In genomic region chr19:10836478-10837325, GRCh38 we compare ENCODE assay signal across 1 cellular context.
TF ChIP-seq lines count a peak whose summit lies in the region.

No MANE protein-coding gene starts in this region.

TF ChIP-seq in K562, 482 proteins besides CTCF, POLR2A, EP300 and RAD21 (continues in another document):
- TF ChIP-seq DPF2 (IDR thresholded peaks at IDR 0.05) (peak; percentile 13; the same call in 1 of the 2 replicates), ZNF766 (CRISPR knock-in tag; conservative IDR thresholded peaks at IDR 0.05) (peak; percentile 94), MAFG (tag; conservative IDR thresholded peaks at IDR 0.05) (no peak), ZBTB12 (CRISPR knock-in tag; IDR thresholded peaks at IDR 0.05) (peak; percentile 73), TAF1 (IDR thresholded peaks at IDR 0.05; ENCODE audit: control insufficient read depth, extremely low read depth, insufficient read depth, low read length, severe bottlenecking) (peak; percentile 23), E2F8 (IDR thresholded peaks at IDR 0.05; ENCODE audit: low read depth, partially characterized antibody) (peak; percentile 93), KHSRP (IDR thresholded peaks at IDR 0.05) (0 out of 2 replicates have a peak, but pooled peaks have one; percentile 39), SUPT5H (IDR thresholded peaks at IDR 0.05) (no peak), E4F1 (CRISPR knock-in tag; IDR thresholded peaks at IDR 0.05; ENCODE audit: borderline replicate concordance) (no peak), ASH1L (IDR thresholded peaks at IDR 0.05; ENCODE audit: borderline replicate concordance, low read depth, partially characterized antibody) (peak; percentile 79), NFYB (IDR thresholded peaks at IDR 0.05; ENCODE audit: extremely low read depth, insufficient read length) (no peak), FOXA3 (CRISPR knock-in tag; conservative IDR thresholded peaks at IDR 0.05 in 1 of 2, IDR thresholded peaks at IDR 0.05 in 1 of 2) (peak in 1 of 2 experiments; percentile 95; a peak in 2 of 4 replicates), ZBTB7A (IDR thresholded peaks at IDR 0.05; ENCODE audit: borderline replicate concordance, control insufficient read depth, low read depth, low read length) (no peak), RFX5 (IDR thresholded peaks at IDR 0.05; ENCODE audit: low read depth, low read length) (no peak), MEF2D (tag; conservative IDR thresholded peaks at IDR 0.05; ENCODE audit: low read depth) (peak; percentile 99), MIER1 (IDR thresholded peaks at IDR 0.05; ENCODE audit: low read depth) (no peak; the same call in 1 of the 2 replicates), SP1 (CRISPR knock-in tag; IDR thresholded peaks at IDR 0.05) (peak; percentile 86; the same call in 1 of the 2 replicates), ZNF224 (CRISPR knock-in tag; IDR thresholded peaks at IDR 0.05) (peak; percentile 90; the same call in 1 of the 2 replicates), PHF20 (IDR thresholded peaks at IDR 0.05; ENCODE audit: partially characterized antibody) (peak; percentile 17), ZNF586 (CRISPR knock-in tag; conservative IDR thresholded peaks at IDR 0.05) (0 out of 2 replicates have a peak, but pooled peaks have one; percentile 46), HDAC8 (tag; IDR thresholded peaks at IDR 0.05) (peak; percentile 95), EHMT2 (IDR thresholded peaks at IDR 0.05) (peak; percentile 33; the same call in 1 of the 2 replicates), FOXJ2 (tag; IDR thresholded peaks at IDR 0.05) (peak; percentile 90), E2F5 (CRISPR knock-in tag; IDR thresholded peaks at IDR 0.05) (peak; percentile 99), ATF1 (CRISPR knock-in tag; IDR thresholded peaks at IDR 0.05) (peak; percentile 40; the same call in 1 of the 2 replicates), ATF1 (tag; IDR thresholded peaks at IDR 0.05) (peak; percentile 95), TEAD4 (IDR thresholded peaks at IDR 0.05; ENCODE audit: low read length) (peak; percentile 66), TEAD4 (CRISPR knock-in tag; IDR thresholded peaks at IDR 0.05; ENCODE audit: borderline replicate concordance) (peak; percentile 85), ZKSCAN8 (CRISPR knock-in tag; IDR thresholded peaks at IDR 0.05) (no peak; the same call in 1 of the 2 replicates), CBFA2T3 (IDR thresholded peaks at IDR 0.05) (peak; percentile 32; the same call in 1 of the 2 replicates), KDM1A (IDR thresholded peaks at IDR 0.05) (peak; percentile 59 to 78; a peak in 3 of 4 replicates), ARID3B (CRISPR knock-in tag; IDR thresholded peaks at IDR 0.05; ENCODE audit: borderline replicate concordance) (peak; percentile 63; the same call in 1 of the 2 replicates), MYBL2 (IDR thresholded peaks at IDR 0.05; ENCODE audit: low read depth) (no peak; the same call in 1 of the 2 replicates), MYBL2 (CRISPR knock-in tag; IDR thresholded peaks at IDR 0.05; ENCODE audit: borderline replicate concordance) (no peak), ZBTB43 (CRISPR knock-in tag; IDR thresholded peaks at IDR 0.05) (no peak), SMAD4 (CRISPR knock-in tag; conservative IDR thresholded peaks at IDR 0.05) (peak; percentile 94), PPARD (CRISPR knock-in tag; IDR thresholded peaks at IDR 0.05) (no peak), MEF2A (IDR thresholded peaks at IDR 0.05; ENCODE audit: control insufficient read depth, low read depth, low read length) (peak; percentile 98)
- TF ChIP-seq, protein P1, sequence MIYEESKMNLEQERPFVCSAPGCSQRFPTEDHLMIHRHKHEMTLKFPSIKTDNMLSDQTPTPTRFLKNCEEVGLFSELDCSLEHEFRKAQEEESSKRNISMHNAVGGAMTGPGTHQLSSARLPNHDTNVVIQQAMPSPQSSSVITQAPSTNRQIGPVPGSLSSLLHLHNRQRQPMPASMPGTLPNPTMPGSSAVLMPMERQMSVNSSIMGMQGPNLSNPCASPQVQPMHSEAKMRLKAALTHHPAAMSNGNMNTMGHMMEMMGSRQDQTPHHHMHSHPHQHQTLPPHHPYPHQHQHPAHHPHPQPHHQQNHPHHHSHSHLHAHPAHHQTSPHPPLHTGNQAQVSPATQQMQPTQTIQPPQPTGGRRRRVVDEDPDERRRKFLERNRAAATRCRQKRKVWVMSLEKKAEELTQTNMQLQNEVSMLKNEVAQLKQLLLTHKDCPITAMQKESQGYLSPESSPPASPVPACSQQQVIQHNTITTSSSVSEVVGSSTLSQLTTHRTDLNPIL (CRISPR knock-in tag; IDR thresholded peaks at IDR 0.05), result 0 out of 2 replicates have a peak, but pooled peaks have one; percentile 63
- TF ChIP-seq, protein P2, sequence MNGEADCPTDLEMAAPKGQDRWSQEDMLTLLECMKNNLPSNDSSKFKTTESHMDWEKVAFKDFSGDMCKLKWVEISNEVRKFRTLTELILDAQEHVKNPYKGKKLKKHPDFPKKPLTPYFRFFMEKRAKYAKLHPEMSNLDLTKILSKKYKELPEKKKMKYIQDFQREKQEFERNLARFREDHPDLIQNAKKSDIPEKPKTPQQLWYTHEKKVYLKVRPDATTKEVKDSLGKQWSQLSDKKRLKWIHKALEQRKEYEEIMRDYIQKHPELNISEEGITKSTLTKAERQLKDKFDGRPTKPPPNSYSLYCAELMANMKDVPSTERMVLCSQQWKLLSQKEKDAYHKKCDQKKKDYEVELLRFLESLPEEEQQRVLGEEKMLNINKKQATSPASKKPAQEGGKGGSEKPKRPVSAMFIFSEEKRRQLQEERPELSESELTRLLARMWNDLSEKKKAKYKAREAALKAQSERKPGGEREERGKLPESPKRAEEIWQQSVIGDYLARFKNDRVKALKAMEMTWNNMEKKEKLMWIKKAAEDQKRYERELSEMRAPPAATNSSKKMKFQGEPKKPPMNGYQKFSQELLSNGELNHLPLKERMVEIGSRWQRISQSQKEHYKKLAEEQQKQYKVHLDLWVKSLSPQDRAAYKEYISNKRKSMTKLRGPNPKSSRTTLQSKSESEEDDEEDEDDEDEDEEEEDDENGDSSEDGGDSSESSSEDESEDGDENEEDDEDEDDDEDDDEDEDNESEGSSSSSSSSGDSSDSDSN (IDR thresholded peaks at IDR 0.05; ENCODE audit: borderline replicate concordance in 1 of 2, low read depth in 2 of 2, low read length in 2 of 2), result no peak
- TF ChIP-seq, protein P3, sequence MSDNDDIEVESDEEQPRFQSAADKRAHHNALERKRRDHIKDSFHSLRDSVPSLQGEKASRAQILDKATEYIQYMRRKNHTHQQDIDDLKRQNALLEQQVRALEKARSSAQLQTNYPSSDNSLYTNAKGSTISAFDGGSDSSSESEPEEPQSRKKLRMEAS (CRISPR knock-in tag; IDR thresholded peaks at IDR 0.05), result peak; percentile 99
- TF ChIP-seq, protein P4, sequence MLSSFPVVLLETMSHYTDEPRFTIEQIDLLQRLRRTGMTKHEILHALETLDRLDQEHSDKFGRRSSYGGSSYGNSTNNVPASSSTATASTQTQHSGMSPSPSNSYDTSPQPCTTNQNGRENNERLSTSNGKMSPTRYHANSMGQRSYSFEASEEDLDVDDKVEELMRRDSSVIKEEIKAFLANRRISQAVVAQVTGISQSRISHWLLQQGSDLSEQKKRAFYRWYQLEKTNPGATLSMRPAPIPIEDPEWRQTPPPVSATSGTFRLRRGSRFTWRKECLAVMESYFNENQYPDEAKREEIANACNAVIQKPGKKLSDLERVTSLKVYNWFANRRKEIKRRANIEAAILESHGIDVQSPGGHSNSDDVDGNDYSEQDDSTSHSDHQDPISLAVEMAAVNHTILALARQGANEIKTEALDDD (IDR thresholded peaks at IDR 0.05), result no peak
- TF ChIP-seq, protein P5, sequence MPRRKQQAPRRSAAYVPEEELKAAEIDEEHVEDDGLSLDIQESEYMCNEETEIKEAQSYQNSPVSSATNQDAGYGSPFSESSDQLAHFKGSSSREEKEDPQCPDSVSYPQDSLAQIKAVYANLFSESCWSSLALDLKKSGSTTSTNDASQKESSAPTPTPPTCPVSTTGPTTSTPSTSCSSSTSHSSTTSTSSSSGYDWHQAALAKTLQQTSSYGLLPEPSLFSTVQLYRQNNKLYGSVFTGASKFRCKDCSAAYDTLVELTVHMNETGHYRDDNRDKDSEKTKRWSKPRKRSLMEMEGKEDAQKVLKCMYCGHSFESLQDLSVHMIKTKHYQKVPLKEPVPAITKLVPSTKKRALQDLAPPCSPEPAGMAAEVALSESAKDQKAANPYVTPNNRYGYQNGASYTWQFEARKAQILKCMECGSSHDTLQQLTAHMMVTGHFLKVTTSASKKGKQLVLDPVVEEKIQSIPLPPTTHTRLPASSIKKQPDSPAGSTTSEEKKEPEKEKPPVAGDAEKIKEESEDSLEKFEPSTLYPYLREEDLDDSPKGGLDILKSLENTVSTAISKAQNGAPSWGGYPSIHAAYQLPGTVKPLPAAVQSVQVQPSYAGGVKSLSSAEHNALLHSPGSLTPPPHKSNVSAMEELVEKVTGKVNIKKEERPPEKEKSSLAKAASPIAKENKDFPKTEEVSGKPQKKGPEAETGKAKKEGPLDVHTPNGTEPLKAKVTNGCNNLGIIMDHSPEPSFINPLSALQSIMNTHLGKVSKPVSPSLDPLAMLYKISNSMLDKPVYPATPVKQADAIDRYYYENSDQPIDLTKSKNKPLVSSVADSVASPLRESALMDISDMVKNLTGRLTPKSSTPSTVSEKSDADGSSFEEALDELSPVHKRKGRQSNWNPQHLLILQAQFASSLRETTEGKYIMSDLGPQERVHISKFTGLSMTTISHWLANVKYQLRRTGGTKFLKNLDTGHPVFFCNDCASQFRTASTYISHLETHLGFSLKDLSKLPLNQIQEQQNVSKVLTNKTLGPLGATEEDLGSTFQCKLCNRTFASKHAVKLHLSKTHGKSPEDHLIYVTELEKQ (CRISPR knock-in tag; IDR thresholded peaks at IDR 0.05), result peak; percentile 1; the same call in 1 of the 2 replicates
